8 cellular contexts compared by ENCODE assay signal in genomic region chr15:50183112-50183794, GRCh38. TPM values are rescaled to one million over a fixed set of nuclear protein-coding genes. Genes with fewer than 3 reads are reported as not detected.
DNase-seq lines count a peak whose midpoint lies in the region; ATAC-seq and TF ChIP-seq lines count a peak whose summit lies in the region.

No MANE protein-coding gene starts in this region.

- ATAC-seq in RWPE2 (ENCODE audit: low read depth) = no peak
- ATAC-seq in HG02970 (IDR thresholded peaks at IDR 0.05; ENCODE audit: low FRiP score, unreplicated experiment) = no peak

- H3K9me3 ChIP-seq in RWPE2 (ENCODE audit: severe bottlenecking) (no peaks in the 10 kb centered on the region), iPS-18a (ENCODE audit: control insufficient read depth, low read depth, low read length) (no peaks in the 10 kb centered on the region)

- H3K4me1 ChIP-seq in RWPE2 (ENCODE audit: insufficient read depth, poor library complexity, severe bottlenecking) (no peaks in the 10 kb centered on the region), iPS-18a (ENCODE audit: control insufficient read depth, low read depth, low read length) (peaks cover 14% of the 10 kb centered on the region)

- DNase-seq in stimulated activated CD4-positive, alpha-beta T cell treated with anti-CD3 and anti-CD28 coated beads, Interleukin-15, amount 100 ng/mL, for 24 hours = peak; percentile 37
- DNase-seq in stimulated activated CD4-positive, alpha-beta T cell treated with anti-CD3 and anti-CD28 coated beads, Interleukin-12 subunit alpha, Interleukin-12 subunit beta, amount 100 ng/mL, for 4 hours = no peak
- no peak for DNase-seq in RWPE2 (ENCODE audit: low spot score)
- no peak for DNase-seq in type B pancreatic cell (ENCODE audit: extremely low spot score, unreplicated experiment)
- no peak for DNase-seq in OCI-M2 (lab: John Stamatoyannopoulos, UW; ENCODE audit: unreplicated experiment)
- no peak for DNase-seq in NCI-H146 (lab: John Stamatoyannopoulos, UW)

- H3K9ac ChIP-seq in iPS-18a (ENCODE audit: low read length) = peak overlapping the region; percentile 42

- peak overlapping the region; percentile 94 for H3K4me3 Mint-ChIP-seq in type B pancreatic cell

- no peak for TF ChIP-seq CTCF in RWPE2 (IDR thresholded peaks at IDR 0.05; ENCODE audit: poor library complexity, severe bottlenecking)
- no peak for TF ChIP-seq CTCF in type B pancreatic cell (conservative IDR thresholded peaks at IDR 0.05)

- H3K36me3 Mint-ChIP-seq in type B pancreatic cell = no peaks in the 10 kb centered on the region

- peaks cover 18% of the 10 kb centered on the region for H3K27me3 ChIP-seq in RWPE2 (ENCODE audit: insufficient read depth, poor library complexity, severe bottlenecking)
- peaks cover 45% of the 10 kb centered on the region for H3K27me3 ChIP-seq in iPS-18a (ENCODE audit: control insufficient read depth, insufficient read depth, low read length)

- peaks cover 4% of the 10 kb centered on the region for H3K4me1 Mint-ChIP-seq in type B pancreatic cell (ENCODE audit: unreplicated experiment)

- H3K27ac Mint-ChIP-seq in type B pancreatic cell = no peak overlapping the region

- peaks cover 55% of the 10 kb centered on the region for H3K27me3 Mint-ChIP-seq in type B pancreatic cell

- H3K36me3 ChIP-seq in RWPE2 (ENCODE audit: low read depth) (no peaks in the 10 kb centered on the region), iPS-18a (ENCODE audit: control insufficient read depth, low read depth, low read length) (no peaks in the 10 kb centered on the region)

- H3K4me3 ChIP-seq in RWPE2 (ENCODE audit: severe bottlenecking) = peak overlapping the region; percentile 47
- peak overlapping the region; percentile 69 for H3K4me3 ChIP-seq in iPS-18a (ENCODE audit: low read length)

- H3K9me3 Mint-ChIP-seq in type B pancreatic cell = no peaks in the 10 kb centered on the region

- H3K27ac ChIP-seq in RWPE2 (ENCODE audit: poor library complexity, severe bottlenecking) (no peak overlapping the region), iPS-18a (ENCODE audit: low read length) (no peak overlapping the region)

RNA-seq across cellular contexts. Expression of gene SLC27A2, which starts 1.3 kb away (rescaled TPM):
- 5.9 and 12.0 TPM in 2 replicates for total RNA-seq in type B pancreatic cell (ENCODE audit: low replicate concordance)
